ENCODE assay signal across 8 cellular contexts in genomic region chr11:99020324-99021225, GRCh38. TPM values are rescaled to one million over a fixed set of nuclear protein-coding genes. Genes with fewer than 3 reads are reported as not detected.
A peak's percentile ranks its signal among the peaks of the same experiment; 100 is the strongest.
DNase-seq lines count a peak whose midpoint lies in the region; ATAC-seq and TF ChIP-seq lines count a peak whose summit lies in the region.

Gene CNTN5, plus strand, starts transcription at chr11:99020949.

- no peaks in the 10 kb centered on the region for H3K9me3 ChIP-seq in Peyer's patch

- H3K4me1 Mint-ChIP-seq in brain, result peaks cover 28% of the 10 kb centered on the region

- no peak for TF ChIP-seq POLR2A in Peyer's patch (IDR thresholded peaks at IDR 0.05)

- H3K27ac Mint-ChIP-seq in brain, result peak within 1 kb of the TSS; percentile 32 to 93 (median 36)

- H3K27me3 ChIP-seq in Peyer's patch, result no peaks in the 10 kb centered on the region

- peak within 1 kb of the TSS; percentile 89 to 94 (median 92) for H3K4me3 Mint-ChIP-seq in brain

- H3K27ac ChIP-seq in Peyer's patch, result no peak within 1 kb of the TSS

- peak within 1 kb of the TSS in 2 of 4 donors; percentile 30 to 32 for H3K4me3 ChIP-seq in Peyer's patch

- peaks cover 0 to 6% (median 0%) of the 10 kb centered on the region in 4 donors for H3K4me1 ChIP-seq in Peyer's patch

- H3K9me3 Mint-ChIP-seq in brain, result peaks cover 0 to 5% (median 0%) of the 10 kb centered on the region in 5 experiments

- peaks cover 18% of the 10 kb centered on the region for H3K27me3 Mint-ChIP-seq in brain

- H3K36me3 ChIP-seq in Peyer's patch, result no peaks in the 10 kb centered on the region

- DNase-seq in Daoy (ENCODE audit: low read depth) (peak; percentile 42), Peyer's patch (peak in 2 of 3 donors; percentile 45 to 50), islet precursor cell (peak; percentile 90), activated gamma-delta T cell (lab: John Stamatoyannopoulos, UW) (no peak)
- peak; percentile 42 for DNase-seq in stimulated activated CD4-positive, alpha-beta T cell treated with anti-CD3 and anti-CD28 coated beads, Interleukin-15, amount 100 ng/mL, for 24 hours

- TF ChIP-seq CTCF in Peyer's patch (IDR thresholded peaks at IDR 0.05), result no peak
- TF ChIP-seq CTCF in brain (conservative IDR thresholded peaks at IDR 0.05), result peak in 1 of 2 experiments; percentile 28

- ATAC-seq in HG03354 (IDR thresholded peaks at IDR 0.05; ENCODE audit: poor library complexity, severe bottlenecking, unreplicated experiment), result peak; percentile 54
- ATAC-seq in HG03457 (IDR thresholded peaks at IDR 0.05; ENCODE audit: unreplicated experiment), result no peak

- H3K36me3 Mint-ChIP-seq in brain, result no peaks in the 10 kb centered on the region

RNA-seq across cellular contexts. Expression of gene CNTN5, which starts in this region (rescaled TPM):
- total RNA-seq in Daoy (2014; rRNA removed; shearing (Covaris generic)), result not detected in 2 replicates
- total RNA-seq in Peyer's patch, result not detected
- 0.08 TPM for polyA plus RNA-seq in brain (ENCODE audit: insufficient read depth, low read depth, low replicate concordance)

Comparison
In these comparisons a context has a peak if more than half of its experiments do, and no peak if none do; other contexts are left out.
1. Peak in DNase-seq in Daoy; RNA of the gene not detected or under 1 TPM.
2. Peak in DNase-seq in Peyer's patch; RNA of the gene not detected or under 1 TPM.